Comparison of ENCODE assay signal across 9 cellular contexts in genomic region chr12:6853626-6854025, GRCh38. TPM values are rescaled to one million over a fixed set of nuclear protein-coding genes. Genes with fewer than 3 reads are reported as not detected.
DNase-seq lines count a peak whose midpoint lies in the region; ATAC-seq and TF ChIP-seq lines count a peak whose summit lies in the region.
"Had no signal": no experiment of that assay in that cellular context is flagged by ENCODE, and none has a peak within 500 bp of the region (broad histone marks: within the 10 kb centered on the region; RNA-seq: fewer than 3 reads in every experiment).

No MANE protein-coding gene starts in this region.

- H3K36me3 ChIP-seq in KMS-11 (ENCODE audit: insufficient read depth), result 0 out of 2 replicates have a peak, but pooled peaks cover 7% of the 10 kb centered on the region

- H3K27ac Mint-ChIP-seq in brain (peak overlapping the region; percentile 97 to 100 (median 99)), natural killer cell (peak overlapping the region; percentile 21 to 95)

- H3K4me1 ChIP-seq in KMS-11 (ENCODE audit: low read depth, poor library complexity, severe bottlenecking), result peaks cover 29% of the 10 kb centered on the region

- H3K36me3 Mint-ChIP-seq in brain (peaks cover 41% of the 10 kb centered on the region), natural killer cell (no peaks in the 10 kb centered on the region)

- H3K27me3 Mint-ChIP-seq in brain (peaks cover 6% of the 10 kb centered on the region), natural killer cell (ENCODE audit: low read depth in 2 of 2) (no peaks in the 10 kb centered on the region)

- peak overlapping the region; percentile 97 for H3K4me3 ChIP-seq in AG10803 (ENCODE audit: low read length)
- H3K4me3 ChIP-seq in KMS-11 (IDR thresholded peaks at IDR 0.05; ENCODE audit: insufficient read depth, low read depth, low read length), result no peak overlapping the region

- H4K20me1 ChIP-seq in KMS-11 (ENCODE audit: insufficient read depth), result no peaks in the 10 kb centered on the region

- intact Hi-C loops in natural killer cell (cut with micrococcal nuclease), result no loop called here

- no peak overlapping the region for H2AFZ ChIP-seq in KMS-11 (ENCODE audit: low read depth)

- H3K4me1 Mint-ChIP-seq in brain, result peaks cover 43% of the 10 kb centered on the region
- H3K4me1 Mint-ChIP-seq in natural killer cell, result peaks cover 8 to 43% of the 10 kb centered on the region in 2 donors

- DNase-seq in AG10803 (ENCODE audit: low read depth) (no peak), natural killer cell (no peak), NCI-H446 treated with DMSO at 0.1 percent for 48 hours (lab: John Stamatoyannopoulos, UW) (no peak), iPS-NIHi11 (ENCODE audit: low spot score) (no peak)
- DNase-seq in activated CD4-positive, CD25-positive, alpha-beta regulatory T cell (lab: John Stamatoyannopoulos, UW), result no peak
- DNase-seq: GDM1 had no signal

- no peak for TF ChIP-seq CTCF in AG10803 (conservative IDR thresholded peaks at IDR 0.05; ENCODE audit: low read length)
- no peak for TF ChIP-seq CTCF in KMS-11 (conservative IDR thresholded peaks at IDR 0.05; ENCODE audit: low read depth, low read length)
- no peak for TF ChIP-seq CTCF in brain (conservative IDR thresholded peaks at IDR 0.05)
- no peak for TF ChIP-seq CTCF in natural killer cell (IDR thresholded peaks at IDR 0.05)

- H3K79me2 ChIP-seq in KMS-11 (ENCODE audit: insufficient read depth, low read depth), result peaks cover 40% of the 10 kb centered on the region

- ATAC-seq in natural killer cell, result no peak
- ATAC-seq in GM19395 (IDR thresholded peaks at IDR 0.05; ENCODE audit: unreplicated experiment), result no peak

- no peaks in the 10 kb centered on the region for H3K27me3 ChIP-seq in KMS-11 (ENCODE audit: insufficient read depth, low read depth)

- H3K9me3 Mint-ChIP-seq in brain (no peaks in the 10 kb centered on the region), natural killer cell (no peaks in the 10 kb centered on the region)

- peak overlapping the region; percentile 87 for H3K27ac ChIP-seq in KMS-11

- H3K4me2 ChIP-seq in KMS-11, result peak overlapping the region; percentile 60

- H3K9ac ChIP-seq in KMS-11, result peak overlapping the region; percentile 69; the same call in 1 of the 2 replicates

- peak overlapping the region; percentile 89 to 100 (median 93) for H3K4me3 Mint-ChIP-seq in brain
- peak overlapping the region; percentile 66 for H3K4me3 Mint-ChIP-seq in natural killer cell

RNA-seq across cellular contexts. Expression of gene USP5, which starts 1.7 kb away (rescaled TPM):
- 106 TPM for polyA plus RNA-seq in brain (ENCODE audit: insufficient read depth, low read depth, low replicate concordance)
- 10 to 100 TPM; 48.3 to 67.2 (median 57.2) TPM for total RNA-seq in natural killer cell

RNA-seq across cellular contexts. Expression of gene CDCA3, which starts 2.5 kb away (rescaled TPM):
- polyA plus RNA-seq in brain (ENCODE audit: insufficient read depth, low read depth, low replicate concordance), result 38.2 TPM
- total RNA-seq in natural killer cell, result 1 to 10 TPM; 1.4 to 3.3 (median 1.4) TPM

RNA-seq across cellular contexts. Expression of gene GNB3, which starts 12.9 kb away (rescaled TPM):
- polyA plus RNA-seq in brain (ENCODE audit: insufficient read depth, low read depth, low replicate concordance), result 4.8 TPM
- total RNA-seq in natural killer cell, result not detected

RNA-seq across cellular contexts. Expression of gene TPI1, which starts 13.7 kb away (rescaled TPM):
- 1,087 TPM for polyA plus RNA-seq in brain (ENCODE audit: insufficient read depth, low read depth, low replicate concordance)
- total RNA-seq in natural killer cell, result 100 to 1,000 TPM; 167 to 196 (median 189) TPM

RNA-seq across cellular contexts. Expression of gene SPSB2, which starts 19.5 kb away (rescaled TPM):
- polyA plus RNA-seq in brain (ENCODE audit: insufficient read depth, low read depth, low replicate concordance), result 6.2 TPM
- total RNA-seq in natural killer cell, result 10 to 100 TPM in 1 of 3 donors, 1 to 10 TPM in 2; 8.1 to 19.1 (median 8.4) TPM
